In the genomic region with DNA sequence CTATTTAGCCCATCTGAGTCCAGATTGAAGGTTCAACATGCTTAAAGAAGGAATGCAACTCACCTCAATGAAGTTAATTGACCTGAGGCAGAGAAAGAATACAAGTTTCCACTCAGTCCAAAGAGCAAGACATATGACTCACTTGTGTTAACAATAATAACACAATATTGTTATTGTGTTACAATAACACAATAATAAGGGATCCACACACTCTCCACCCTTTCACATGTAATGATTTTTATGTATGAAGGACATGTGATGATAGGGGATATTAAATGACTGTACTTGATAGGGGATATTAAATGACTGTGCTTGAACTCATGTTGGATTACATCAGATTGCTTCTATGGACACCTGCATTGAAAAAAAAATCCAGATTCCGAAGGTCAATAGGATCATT, we compare ENCODE assay signal across 9 cellular contexts. TPM values are rescaled to one million over a fixed set of nuclear protein-coding genes. Genes with fewer than 3 reads are reported as not detected.
"Had no signal": no experiment of that assay in that cellular context is flagged by ENCODE, and none has a peak within 500 bp of the region (broad histone marks: within the 10 kb centered on the region; RNA-seq: fewer than 3 reads in every experiment).

No MANE protein-coding gene starts in this region.

- DNase-seq: GDM1, GF-D8 had no signal

- ATAC-seq: GM12878 had no signal

- FAIRE-seq: G401.6, GM12878, GM12891, GM12892, GM18507, GM19239 had no signal

- H3K4me3 ChIP-seq: GM12878 had no signal

RNA-seq across cellular contexts. Expression of gene ABCB1, which starts 3.6 kb away (rescaled TPM):
- total RNA-seq: G401 had no signal

RNA-seq across cellular contexts. Expression of gene RUNDC3B, which starts 23.9 kb away (rescaled TPM):
- total RNA-seq: G401 had no signal
